16 cellular contexts compared by ENCODE assay signal in genomic region chr3:4410174-4410573, GRCh38. TPM values are rescaled to one million over a fixed set of nuclear protein-coding genes. Genes with fewer than 3 reads are reported as not detected.
DNase-seq lines count a peak whose midpoint lies in the region; ATAC-seq, FAIRE-seq and TF ChIP-seq lines count a peak whose summit lies in the region.
"Had no signal": no experiment of that assay in that cellular context is flagged by ENCODE, and none has a peak within 500 bp of the region (broad histone marks: within the 10 kb centered on the region; RNA-seq: fewer than 3 reads in every experiment).

No MANE protein-coding gene starts in this region.

- TF ChIP-seq CTCF in GM10248 (IDR thresholded peaks at IDR 0.05; ENCODE audit: control extremely low read depth, extremely low read depth, low read depth, missing control alignments) (no peak), GM20000 (IDR thresholded peaks at IDR 0.05; ENCODE audit: extremely low read depth, missing control alignments) (no peak), epithelial cell of esophagus (IDR thresholded peaks at IDR 0.05; ENCODE audit: insufficient read depth, low read depth, low read length, missing control alignments) (no peak), hepatocyte (IDR thresholded peaks at IDR 0.05; ENCODE audit: poor library complexity) (no peak)

- peaks cover 17% of the 10 kb centered on the region for H3K36me3 Mint-ChIP-seq in T-helper 1 cell treated with Interleukin-12 subunit alpha and Interleukin-12 subunit beta and Interleukin-4 antibody, amounts not matched to agents 30 μg/mL and 1 μg/mL, for 36 hours (ENCODE audit: low read depth)

- H3K27me3 ChIP-seq in hepatocyte: no peaks in the 10 kb centered on the region
- H3K27me3 ChIP-seq: BE2C had no signal

- H3K4me3 ChIP-seq in epithelial cell of esophagus (ENCODE audit: low read length) (no peak overlapping the region), hepatocyte (no peak overlapping the region)

- H3K36me3 ChIP-seq in hepatocyte (replicated peaks; ENCODE audit: insufficient read depth, low read depth): no peaks in the 10 kb centered on the region
- H3K36me3 ChIP-seq: BE2C had no signal

- no peaks in the 10 kb centered on the region for H3K9me2 ChIP-seq in hepatocyte (replicated peaks; ENCODE audit: insufficient read depth)

- peaks cover 32% of the 10 kb centered on the region for H3K4me1 Mint-ChIP-seq in T-helper 1 cell treated with Interleukin-12 subunit alpha and Interleukin-12 subunit beta and Interleukin-4 antibody, amounts not matched to agents 30 μg/mL and 1 μg/mL, for 36 hours (ENCODE audit: low read depth)

- ATAC-seq in GM21390 (IDR thresholded peaks at IDR 0.05; ENCODE audit: unreplicated experiment): no peak
- ATAC-seq: HepG2, Right ventricle myocardium inferior had no signal

- no peaks in the 10 kb centered on the region for H3K79me2 ChIP-seq in hepatocyte

- H3K27ac ChIP-seq in hepatocyte: no peak overlapping the region

- H3K4me3 Mint-ChIP-seq in T-helper 1 cell treated with Interleukin-12 subunit alpha and Interleukin-12 subunit beta and Interleukin-4 antibody, amounts not matched to agents 30 μg/mL and 1 μg/mL, for 36 hours: peak overlapping the region; percentile 70

- CTCF ChIA-PET in GM10248 (lab: Yijun Ruan, JAX): interaction anchor here (1.1 to 1.3 kb wide), 2 partner anchors 12 to 27 kb away, joined by 3 read pairs; no protein-coding TSS in a partner anchor

- TF ChIP-seq POLR2A in GM12892 (IDR thresholded peaks at IDR 0.05; ENCODE audit: low read depth, low read length): no peak

- no peaks in the 10 kb centered on the region for H3K9me3 Mint-ChIP-seq in T-helper 1 cell treated with Interleukin-12 subunit alpha and Interleukin-12 subunit beta and Interleukin-4 antibody, amounts not matched to agents 30 μg/mL and 1 μg/mL, for 36 hours

- WGBS in hepatocyte (ENCODE audit: low lambda C conversion rate, missing lambda C conversion rate): 48% methylated on average over 1 of the region's 1 CpG

- H3K9me3 ChIP-seq in hepatocyte (ENCODE audit: low read depth): no peaks in the 10 kb centered on the region
- H3K9me3 ChIP-seq: BE2C had no signal

- no peak for FAIRE-seq in GM12892 (lab: Jason Lieb, UNC)
- FAIRE-seq: HepG2, TTC549 had no signal

- H3K4me1 ChIP-seq in hepatocyte (ENCODE audit: insufficient read depth): no peaks in the 10 kb centered on the region

- DNase-seq in GM10248 (ENCODE audit: extremely low spot score) (peak; percentile 15), GM20000 (ENCODE audit: low spot score) (peak; percentile 27), epithelial cell of esophagus (ENCODE audit: low read depth) (peak; percentile 23), GM12892 (ENCODE audit: insufficient read length) (no peak), NCI-H82 treated with DMSO at 0.1 percent for 48 hours (lab: John Stamatoyannopoulos, UW; ENCODE audit: unreplicated experiment) (no peak), hepatocyte (ENCODE audit: low spot score) (no peak)
- DNase-seq: activated effector memory CD4-positive, alpha-beta T cell treated with Interleukin-2 at 50 U/mL for 16 hours; BE2C; NCI-H510A treated with DMSO at 0.1 percent for 48 hours; posterior cingulate gyrus; stimulated activated naive CD4-positive, alpha-beta T cell treated with Interleukin-2 at 50 U/mL for 16 hours had no signal

- H2AFZ ChIP-seq in hepatocyte: no peak overlapping the region

- no peak overlapping the region for H3K4me2 ChIP-seq in hepatocyte

- peak overlapping the region; percentile 88 for H3K27ac Mint-ChIP-seq in T-helper 1 cell treated with Interleukin-12 subunit alpha and Interleukin-12 subunit beta and Interleukin-4 antibody, amounts not matched to agents 30 μg/mL and 1 μg/mL, for 36 hours

- no peaks in the 10 kb centered on the region for H3K27me3 Mint-ChIP-seq in T-helper 1 cell treated with Interleukin-12 subunit alpha and Interleukin-12 subunit beta and Interleukin-4 antibody, amounts not matched to agents 30 μg/mL and 1 μg/mL, for 36 hours (ENCODE audit: low read depth)

- POLR2A ChIA-PET in GM10248 (lab: Yijun Ruan, JAX): no interaction called here

- no peaks in the 10 kb centered on the region for H4K20me1 ChIP-seq in hepatocyte (ENCODE audit: insufficient read depth, poor library complexity, severe bottlenecking)

RNA-seq across cellular contexts. Expression of gene SUMF1, which starts 56.9 kb away (rescaled TPM):
- polyA plus RNA-seq in GM12892 (2012; ENCODE audit: missing spikeins): 6.4 TPM
- total RNA-seq in hepatocyte: 49.6 and 59.0 TPM in 2 replicates
- 43.1 and 55.5 TPM in 2 replicates for polyA plus RNA-seq in hepatocyte

Comparison
In these comparisons a context has a peak if more than half of its experiments do, and no peak if none do; other contexts are left out.
1. DNase-seq: peak in GM10248 (single experiment), GM20000 (single experiment) and epithelial cell of esophagus (single experiment); none in GM12892 (single experiment), NCI-H82 treated with DMSO at 0.1 percent for 48 hours (single experiment) and hepatocyte (single experiment).